Comparison of ENCODE assay signal across 8 cellular contexts in genomic region chr20:10469599-10469998, GRCh38. TPM values are rescaled to one million over a fixed set of nuclear protein-coding genes. Genes with fewer than 3 reads are reported as not detected.
DNase-seq lines count a peak whose midpoint lies in the region; ATAC-seq and TF ChIP-seq lines count a peak whose summit lies in the region.

No MANE protein-coding gene starts in this region.

- peak overlapping the region in 2 of 3 experiments; percentile 86 to 90 for H3K27ac Mint-ChIP-seq in nephron
- no peak overlapping the region for H3K27ac Mint-ChIP-seq in activated T-helper 17 cell treated with anti-CD3 and anti-CD28 coated beads, Interleukin-2, amount 50 U/mL, for 72 hours

- H3K4me1 ChIP-seq in esophagus muscularis mucosa: peaks cover 5 to 44% (median 31%) of the 10 kb centered on the region in 4 donors

- H3K9me3 ChIP-seq in AG04450 (ENCODE audit: control insufficient read depth, insufficient read depth, low read length) (no peaks in the 10 kb centered on the region; the same call in 1 of the 2 replicates), esophagus muscularis mucosa (peaks cover 0 to 5% (median 0%) of the 10 kb centered on the region in 4 donors)

- no peak overlapping the region for H3K4me3 ChIP-seq in AG04450 (ENCODE audit: low read depth, low read length)
- H3K4me3 ChIP-seq in esophagus muscularis mucosa: no peak overlapping the region

- peaks cover 57% of the 10 kb centered on the region for H3K4me1 Mint-ChIP-seq in nephron
- peaks cover 14% of the 10 kb centered on the region for H3K4me1 Mint-ChIP-seq in activated T-helper 17 cell treated with anti-CD3 and anti-CD28 coated beads, Interleukin-2, amount 50 U/mL, for 72 hours

- ATAC-seq in activated T-helper 17 cell treated with anti-CD3 and anti-CD28 coated beads, Interleukin-2, amount 50 U/mL, for 72 hours (replicated peaks): no peak
- ATAC-seq in HG02798 (IDR thresholded peaks at IDR 0.05; ENCODE audit: poor library complexity, unreplicated experiment): no peak

- H3K9me3 Mint-ChIP-seq in nephron: no peaks in the 10 kb centered on the region
- H3K9me3 Mint-ChIP-seq in activated T-helper 17 cell treated with anti-CD3 and anti-CD28 coated beads, Interleukin-2, amount 50 U/mL, for 72 hours: no peaks in the 10 kb centered on the region

- no peaks in the 10 kb centered on the region for H3K36me3 ChIP-seq in esophagus muscularis mucosa

- intact Hi-C loops in esophagus muscularis mucosa (cut with DNase I): no loop called here

- no peak overlapping the region for H3K4me3 Mint-ChIP-seq in nephron
- H3K4me3 Mint-ChIP-seq in activated T-helper 17 cell treated with anti-CD3 and anti-CD28 coated beads, Interleukin-2, amount 50 U/mL, for 72 hours: no peak overlapping the region

- TF ChIP-seq CTCF in AG04450 (IDR thresholded peaks at IDR 0.05; ENCODE audit: low read depth, low read length): peak; percentile 73
- peak; percentile 35; the same call in 1 of the 2 replicates for TF ChIP-seq CTCF in GM12874 (IDR thresholded peaks at IDR 0.05; ENCODE audit: insufficient read depth, low read depth, low read length)
- peak; percentile 43 to 63 (median 47) for TF ChIP-seq CTCF in esophagus muscularis mucosa (IDR thresholded peaks at IDR 0.05)
- peak; percentile 58 to 78 (median 59) for TF ChIP-seq CTCF in nephron (IDR thresholded peaks at IDR 0.05; ENCODE audit: unreplicated experiment in 3 of 3)

- no peaks in the 10 kb centered on the region for H3K27me3 ChIP-seq in AG04450 (ENCODE audit: control insufficient read depth, insufficient read depth, low read length)
- no peaks in the 10 kb centered on the region for H3K27me3 ChIP-seq in esophagus muscularis mucosa

- POLR2A ChIA-PET in AG04450 (lab: Yijun Ruan, JAX): no interaction called here

- peak; percentile 63 for DNase-seq in AG04450 (ENCODE audit: low read depth, low spot score)
- peak; percentile 84 for DNase-seq in NCI-H1092 (lab: John Stamatoyannopoulos, UW)
- peak; percentile 35 for DNase-seq in SK-N-DZ (ENCODE audit: low spot score)
- no peak for DNase-seq in esophagus muscularis mucosa (ENCODE audit: extremely low spot score)

- 35% methylated on average over 7 of the region's 7 CpGs for WGBS in esophagus muscularis mucosa

- CTCF ChIA-PET in AG04450 (lab: Charles Lee): interaction anchor here (2.7 kb wide), 1 partner anchor 83 kb away, joined by 15 read pairs; no protein-coding TSS in a partner anchor

- peaks cover 6% of the 10 kb centered on the region for H3K36me3 Mint-ChIP-seq in nephron (ENCODE audit: low read depth)
- H3K36me3 Mint-ChIP-seq in activated T-helper 17 cell treated with anti-CD3 and anti-CD28 coated beads, Interleukin-2, amount 50 U/mL, for 72 hours (ENCODE audit: low read depth): no peaks in the 10 kb centered on the region

- no peak for TF ChIP-seq EP300 in esophagus muscularis mucosa (IDR thresholded peaks at IDR 0.05)

- H3K27me3 Mint-ChIP-seq in nephron (ENCODE audit: low read depth): peaks cover 6% of the 10 kb centered on the region
- H3K27me3 Mint-ChIP-seq in activated T-helper 17 cell treated with anti-CD3 and anti-CD28 coated beads, Interleukin-2, amount 50 U/mL, for 72 hours: no peaks in the 10 kb centered on the region

- no peak overlapping the region for H3K27ac ChIP-seq in AG04450 (ENCODE audit: low read depth, low read length)
- no peak overlapping the region for H3K27ac ChIP-seq in esophagus muscularis mucosa (replicated peaks in 1 of 4)

- TF ChIP-seq POLR2A in esophagus muscularis mucosa (IDR thresholded peaks at IDR 0.05; ENCODE audit: low read depth): no peak

RNA-seq across cellular contexts. Expression of gene SLX4IP, which starts 34.5 kb away (rescaled TPM):
- polyA plus RNA-seq in AG04450 (2011; rRNA removed): 2.1 and 2.8 TPM in 2 replicates
- polyA minus RNA-seq in AG04450 (2011; rRNA and poly(A)+ RNA removed): 5.6 and 8.9 TPM in 2 replicates
- 3.0 and 3.2 TPM in 2 replicates for polyA plus RNA-seq in SK-N-DZ (2014; cell fraction: cytosol; rRNA removed)
- polyA plus RNA-seq in SK-N-DZ (2014; cell fraction: nucleus; rRNA removed): 3.5 and 4.8 TPM in 2 replicates
- total RNA-seq in esophagus muscularis mucosa: 1 to 10 TPM; 1.2 to 2.1 (median 1.5) TPM
- total RNA-seq in activated T-helper 17 cell treated with anti-CD3 and anti-CD28 coated beads, Interleukin-2, amount 50 U/mL, for 72 hours: 1 to 10 TPM; 3.9 to 4.0 TPM

RNA-seq across cellular contexts. Expression of gene MKKS, which starts 35.6 kb away (rescaled TPM):
- polyA plus RNA-seq in AG04450 (2011; rRNA removed): 14.6 and 18.9 TPM in 2 replicates
- polyA minus RNA-seq in AG04450 (2011; rRNA and poly(A)+ RNA removed): 4.5 and 7.0 TPM in 2 replicates
- polyA plus RNA-seq in SK-N-DZ (2014; cell fraction: cytosol; rRNA removed): 14.1 and 19.9 TPM in 2 replicates
- polyA plus RNA-seq in SK-N-DZ (2014; cell fraction: nucleus; rRNA removed): 12.3 and 16.0 TPM in 2 replicates
- total RNA-seq in esophagus muscularis mucosa: 10 to 100 TPM; 14.1 to 19.3 (median 16.7) TPM
- 1 to 10 TPM; 3.2 to 5.4 TPM for total RNA-seq in activated T-helper 17 cell treated with anti-CD3 and anti-CD28 coated beads, Interleukin-2, amount 50 U/mL, for 72 hours
